Comparison of ENCODE assay signal across 8 cellular contexts in the genomic region with DNA sequence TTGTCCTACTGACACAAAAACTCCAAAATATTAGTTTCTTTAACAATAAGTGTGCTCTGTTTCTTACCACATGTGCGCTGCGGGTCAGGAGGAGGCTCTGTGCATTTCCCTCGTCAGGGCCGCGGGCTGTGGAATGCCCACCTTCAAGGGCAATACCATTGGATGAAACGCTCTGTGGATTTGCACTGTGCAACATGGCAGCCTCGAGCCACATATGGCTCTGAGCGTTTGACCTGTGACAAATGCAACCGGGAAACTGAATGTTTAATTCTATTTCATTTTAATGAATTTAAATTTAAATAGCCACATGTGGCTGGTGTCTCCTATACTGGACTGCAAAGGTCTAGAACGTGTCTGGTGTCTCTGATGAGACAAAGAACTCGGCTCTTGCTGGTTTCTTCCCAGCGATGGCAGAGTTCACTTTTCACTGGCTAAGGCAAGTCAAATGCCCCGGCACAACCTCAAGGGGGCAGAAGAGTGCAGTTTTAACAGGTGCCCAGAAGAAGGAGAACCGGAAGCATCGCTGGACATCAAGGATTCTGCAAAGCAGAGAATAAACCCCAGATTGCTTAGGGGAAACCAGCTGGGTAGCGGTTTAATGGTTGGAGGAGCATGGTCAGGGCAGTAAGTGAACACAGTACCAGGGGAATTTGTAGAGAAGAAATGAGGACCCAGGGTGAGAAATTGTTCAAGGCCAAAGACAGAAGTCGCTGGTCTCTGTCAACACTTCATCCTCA. TPM values are rescaled to one million over a fixed set of nuclear protein-coding genes. Genes with fewer than 3 reads are reported as not detected.
DNase-seq lines count a peak whose midpoint lies in the region; ATAC-seq, FAIRE-seq and TF ChIP-seq lines count a peak whose summit lies in the region.

No MANE protein-coding gene starts in this region.

- peak; percentile 99 for ATAC-seq in GM18907 (IDR thresholded peaks at IDR 0.05; ENCODE audit: unreplicated experiment)
- ATAC-seq in HG03025 (IDR thresholded peaks at IDR 0.05; ENCODE audit: low FRiP score, unreplicated experiment) = peak; percentile 95
- ATAC-seq in pancreas = peak; percentile 90 to 99 (median 93)

- FAIRE-seq in D721Med (lab: Jason Lieb, UNC) (no peak), pancreas (lab: Jason Lieb, UNC) (no peak)

- DNase-seq in D721Med (ENCODE audit: insufficient read length, low spot score) (no peak), NCI-H146 treated with DMSO at 0.1 percent for 48 hours (lab: John Stamatoyannopoulos, UW; ENCODE audit: unreplicated experiment) (peak; percentile 20), fibroblast of the aortic adventitia (ENCODE audit: low read depth) (peak; percentile 50), pancreas (peak in 5 of 6 donors; percentile 65 to 73 (median 67))
- DNase-seq in effector memory CD4-positive, alpha-beta T cell = no peak

- no peaks in the 10 kb centered on the region for H3K36me3 ChIP-seq in pancreas
- H3K36me3 ChIP-seq in effector memory CD4-positive, alpha-beta T cell (ENCODE audit: control insufficient read depth, insufficient read depth, low read length) = no peaks in the 10 kb centered on the region

- H3K9me3 ChIP-seq in pancreas = no peaks in the 10 kb centered on the region
- no peaks in the 10 kb centered on the region for H3K9me3 ChIP-seq in effector memory CD4-positive, alpha-beta T cell (ENCODE audit: control insufficient read depth, low read length)

- intact Hi-C loops in pancreas (cut with DNase I) = loop anchor here in 2 of 3 donors (10.0 kb wide), 1 partner anchor 831 kb away; no protein-coding TSS in a partner anchor

- H3K4me3 ChIP-seq in fibroblast of the aortic adventitia (ENCODE audit: low read depth, low read length) (no peak overlapping the region), pancreas (no peak overlapping the region)
- no peak overlapping the region for H3K4me3 ChIP-seq in effector memory CD4-positive, alpha-beta T cell (ENCODE audit: insufficient read depth, low read depth, low read length, poor library complexity, severe bottlenecking)

- no peaks in the 10 kb centered on the region for H3K4me1 ChIP-seq in pancreas
- no peaks in the 10 kb centered on the region for H3K4me1 ChIP-seq in effector memory CD4-positive, alpha-beta T cell (ENCODE audit: control insufficient read depth, insufficient read depth, low read length, poor library complexity, severe bottlenecking)

- TF ChIP-seq CTCF in D721Med (IDR thresholded peaks at IDR 0.05; ENCODE audit: insufficient read depth, missing control alignments) = peak; percentile 72
- TF ChIP-seq CTCF in VCaP (conservative IDR thresholded peaks at IDR 0.05) = peak; percentile 81
- TF ChIP-seq CTCF in fibroblast of the aortic adventitia (IDR thresholded peaks at IDR 0.05; ENCODE audit: insufficient read depth, low read length) = peak; percentile 69
- peak; percentile 57 to 63 (median 60) for TF ChIP-seq CTCF in pancreas (IDR thresholded peaks at IDR 0.05)

- H3K27ac ChIP-seq in VCaP (no peak overlapping the region), pancreas (no peak overlapping the region)
- H3K27ac ChIP-seq in effector memory CD4-positive, alpha-beta T cell (ENCODE audit: insufficient read depth, low read length, poor library complexity, severe bottlenecking) = no peak overlapping the region

- no peaks in the 10 kb centered on the region for H3K27me3 ChIP-seq in pancreas
- no peaks in the 10 kb centered on the region for H3K27me3 ChIP-seq in effector memory CD4-positive, alpha-beta T cell (replicated peaks; ENCODE audit: control insufficient read depth, insufficient read depth, low read length, poor library complexity, severe bottlenecking)

- WGBS in pancreas, 2 donors = 43 to 50% methylated on average over 17 of the region's 17 CpGs

RNA-seq across cellular contexts. Expression of a gene that starts 37.0 kb away (rescaled TPM):
- total RNA-seq in fibroblast of the aortic adventitia (ENCODE audit: low replicate concordance) (24.1 and 122 TPM in 2 replicates), pancreas (10 to 100 TPM; 11.9 to 18.9 (median 14.2) TPM)
- polyA plus RNA-seq in pancreas = 10 to 100 TPM; 15.1 to 20.3 TPM

Comparison
In these comparisons a context has a peak if more than half of its experiments do, and no peak if none do; other contexts are left out.
1. DNase-seq: peak in NCI-H146 treated with DMSO at 0.1 percent for 48 hours (single experiment), fibroblast of the aortic adventitia (single experiment) and pancreas (5 of 6); none in D721Med (single experiment) and effector memory CD4-positive, alpha-beta T cell (0 of 3).
2. Peak in every context shown above with its lines, with median percentiles within 50 percentile points of each other: CTCF ChIP-seq and ATAC-seq.